Comparison of ENCODE assay signal across 13 cellular contexts in genomic region chr5:81788271-81788670, GRCh38. TPM values are rescaled to one million over a fixed set of nuclear protein-coding genes. Genes with fewer than 3 reads are reported as not detected.
A peak's percentile ranks its signal among the peaks of the same experiment; 100 is the strongest.
DNase-seq lines count a peak whose midpoint lies in the region; ATAC-seq and TF ChIP-seq lines count a peak whose summit lies in the region.
"Had no signal": no experiment of that assay in that cellular context is flagged by ENCODE, and none has a peak within 500 bp of the region (broad histone marks: within the 10 kb centered on the region; RNA-seq: fewer than 3 reads in every experiment).

No MANE protein-coding gene starts in this region.

- H3K27ac Mint-ChIP-seq in neural crest cell (ENCODE audit: unreplicated experiment): peak overlapping the region; percentile 60
- H3K27ac Mint-ChIP-seq in Calu3 (ENCODE audit: unreplicated experiment): no peak overlapping the region
- H3K27ac Mint-ChIP-seq: activated T-helper 2 cell treated with anti-CD3 and anti-CD28 coated beads, Interferon-gamma antibody, Interleukin-2, Interleukin-4, amounts not matched to agents 10 μg/mL and 5 μg/mL and 100 μg/mL, durations not matched to agents 14 hours and 24 hours and 36 hours had no signal

- H3K4me3 ChIP-seq in cardiac muscle cell: no peak overlapping the region
- no peak overlapping the region for H3K4me3 ChIP-seq in ectodermal cell (ENCODE audit: insufficient read depth, low read depth, low read length)
- H3K4me3 ChIP-seq in transverse colon: no peak overlapping the region

- H3K4me1 ChIP-seq in cardiac muscle cell (ENCODE audit: low read depth) (peaks cover 16% of the 10 kb centered on the region), ectodermal cell (ENCODE audit: control insufficient read depth, insufficient read depth, low read length) (peaks cover 17% of the 10 kb centered on the region), transverse colon (peaks cover 8 to 24% (median 14%) of the 10 kb centered on the region in 4 donors)

- H3K9me3 ChIP-seq in cardiac muscle cell (ENCODE audit: low read depth) (no peaks in the 10 kb centered on the region), ectodermal cell (ENCODE audit: control insufficient read depth, low read length) (no peaks in the 10 kb centered on the region), transverse colon (no peaks in the 10 kb centered on the region)

- H3K4me3 Mint-ChIP-seq in neural crest cell (peak overlapping the region; percentile 48), Calu3 (ENCODE audit: low read depth, unreplicated experiment) (no peak overlapping the region)

- CTCF ChIA-PET in Calu3 (lab: Charles Lee): no interaction called here

- DNase-seq in cardiac muscle cell (ENCODE audit: low read depth in 1 of 2, low spot score in 1 of 2) (peak in 1 of 2 donors; percentile 49), cardiac septum (ENCODE audit: low spot score) (no peak), neural crest cell (ENCODE audit: low read depth, low spot score) (no peak), transverse colon (no peak), Calu3 (no peak), RKO (ENCODE audit: low spot score) (no peak)
- DNase-seq: activated CD4-positive, alpha-beta T cell treated with anti-CD3 and anti-CD28 coated beads for 48 hours; NCI-H2081 treated with DMSO at 0.1 percent for 48 hours had no signal

- TF ChIP-seq EP300 in transverse colon (IDR thresholded peaks at IDR 0.05; ENCODE audit: low read depth): no peak

- H3K36me3 ChIP-seq in cardiac muscle cell: no peaks in the 10 kb centered on the region
- no peaks in the 10 kb centered on the region for H3K36me3 ChIP-seq in ectodermal cell (ENCODE audit: control insufficient read depth, insufficient read depth, low read length)
- no peaks in the 10 kb centered on the region for H3K36me3 ChIP-seq in transverse colon
- H3K36me3 ChIP-seq: brain microvascular endothelial cell had no signal

- intact Hi-C loops in cardiac septum (cut with DNase I): loop anchor here (1.0 to 10.0 kb wide), 2 partner anchors 63 to 377 kb away; no protein-coding TSS in a partner anchor
- intact Hi-C loops in transverse colon (cut with DNase I; ENCODE audit: low total_unique reads): loop anchor here (2.0 kb wide), 1 partner anchor 63 kb away; no protein-coding TSS in a partner anchor
- intact Hi-C loops in Calu3 (cut with micrococcal nuclease; ENCODE audit: unreplicated experiment): no loop called here

- WGBS in ectodermal cell, 2 experiments: 53 to 67% methylated on average over 1 to 3 of the region's 3 CpGs
- WGBS in transverse colon (ENCODE audit: low coverage in 1 of 2), 2 donors: 44 to 51% methylated on average over 2 to 3 of the region's 3 CpGs

- BruUV-seq in Calu3 (replicated peaks; lab: Mats Ljungman, UMichigan): no TSS peak

- H3K9me3 Mint-ChIP-seq in neural crest cell: no peaks in the 10 kb centered on the region
- H3K9me3 Mint-ChIP-seq in Calu3 (ENCODE audit: low read depth, unreplicated experiment): no peaks in the 10 kb centered on the region
- H3K9me3 Mint-ChIP-seq: activated T-helper 2 cell treated with anti-CD3 and anti-CD28 coated beads, Interferon-gamma antibody, Interleukin-2, Interleukin-4, amounts not matched to agents 10 μg/mL and 5 μg/mL and 100 μg/mL, durations not matched to agents 14 hours and 24 hours and 36 hours had no signal

- no peaks in the 10 kb centered on the region for H3K27me3 Mint-ChIP-seq in neural crest cell (ENCODE audit: low read depth)
- no peaks in the 10 kb centered on the region for H3K27me3 Mint-ChIP-seq in Calu3 (ENCODE audit: unreplicated experiment)

- TF ChIP-seq CTCF in cardiac muscle cell (IDR thresholded peaks at IDR 0.05; ENCODE audit: low read depth, low read length) (no peak), neural crest cell (conservative IDR thresholded peaks at IDR 0.05) (no peak), transverse colon (IDR thresholded peaks at IDR 0.05) (no peak), Calu3 (IDR thresholded peaks at IDR 0.05; ENCODE audit: unreplicated experiment) (no peak)

- ATAC-seq in HG03565 (IDR thresholded peaks at IDR 0.05; ENCODE audit: unreplicated experiment): no peak
- ATAC-seq: HCT116 had no signal

- H3K4me1 Mint-ChIP-seq in neural crest cell: peaks cover 31% of the 10 kb centered on the region
- no peaks in the 10 kb centered on the region for H3K4me1 Mint-ChIP-seq in Calu3 (ENCODE audit: low read depth, unreplicated experiment)

- H3K27ac ChIP-seq in cardiac muscle cell (peak overlapping the region; percentile 32), ectodermal cell (ENCODE audit: insufficient read depth, low read depth, low read length, poor library complexity, severe bottlenecking) (peak overlapping the region; percentile 66), transverse colon (peak overlapping the region; percentile 23 to 66 (median 46))
- H3K27ac ChIP-seq: brain microvascular endothelial cell had no signal

- no peaks in the 10 kb centered on the region for H3K36me3 Mint-ChIP-seq in neural crest cell (ENCODE audit: low read depth)
- no peaks in the 10 kb centered on the region for H3K36me3 Mint-ChIP-seq in Calu3 (ENCODE audit: insufficient read depth, unreplicated experiment)

- no peak for TF ChIP-seq POLR2A in transverse colon (IDR thresholded peaks at IDR 0.05)

- in situ Hi-C loops in transverse colon (cut with MboI; ENCODE audit: low pct_ligation_motif_present in 1 of 4, low pct_unique_long_range_greater_than_20kb in 1 of 4, low sequenced_read_pairs in 3 of 4): loop anchor here in 1 of 4 donors (5.0 kb wide), 1 partner anchor 64 kb away; no protein-coding TSS in a partner anchor

- H3K27me3 ChIP-seq in cardiac muscle cell: no peaks in the 10 kb centered on the region
- H3K27me3 ChIP-seq in ectodermal cell (ENCODE audit: control insufficient read depth, insufficient read depth, low read length, poor library complexity, severe bottlenecking): no peaks in the 10 kb centered on the region
- H3K27me3 ChIP-seq in transverse colon: no peaks in the 10 kb centered on the region
- H3K27me3 ChIP-seq: brain microvascular endothelial cell had no signal

RNA-seq across cellular contexts. Expression of gene SSBP2, which starts 37.4 kb away (rescaled TPM):
- total RNA-seq in cardiac muscle cell: 111 and 117 TPM in 2 replicates
- 174 and 211 TPM in 2 replicates for polyA plus RNA-seq in cardiac muscle cell
- 102 TPM for total RNA-seq in cardiac septum
- 126 TPM for polyA plus RNA-seq in ectodermal cell (2013, experiment 1 of 4)
- polyA plus RNA-seq in ectodermal cell (2013, experiment 2 of 4): 106 TPM
- 112 TPM for polyA plus RNA-seq in ectodermal cell (2013, experiment 3 of 4)
- polyA plus RNA-seq in ectodermal cell (2013, experiment 4 of 4): 137 TPM
- total RNA-seq in neural crest cell: 74.4 and 81.7 TPM in 2 replicates
- 10 to 100 TPM; 22.8 to 50.4 (median 34.4) TPM for total RNA-seq in transverse colon
- 15.5 and 18.9 TPM in 2 replicates for total RNA-seq in Calu3 (2022)
